In the genomic region with DNA sequence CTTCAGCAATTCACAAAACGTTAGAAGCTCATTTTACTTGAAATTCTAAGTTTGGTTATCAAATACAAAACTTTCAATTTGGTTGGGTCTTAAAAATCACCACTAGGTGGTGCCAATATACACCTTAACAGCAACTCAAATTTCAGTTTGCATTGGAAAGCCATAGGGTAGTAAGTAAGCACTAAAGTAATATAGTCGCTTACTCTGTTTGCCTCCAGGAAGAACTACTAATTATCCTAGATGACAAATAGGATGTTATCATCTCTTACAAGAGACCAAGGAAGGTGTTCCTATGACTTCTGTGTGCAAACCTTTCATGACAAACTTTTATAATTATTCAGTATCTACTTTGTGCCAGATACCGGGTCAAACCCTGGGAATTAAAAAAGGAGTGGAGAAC, we compare ENCODE assay signal across 8 cellular contexts.
A peak's percentile ranks its signal among the peaks of the same experiment; 100 is the strongest.
DNase-seq lines count a peak whose midpoint lies in the region; ATAC-seq and TF ChIP-seq lines count a peak whose summit lies in the region.

No MANE protein-coding gene starts in this region.

- H3K27ac ChIP-seq in Peyer's patch = peak overlapping the region in 3 of 4 donors; percentile 11 to 76 (median 12)

- no peaks in the 10 kb centered on the region for H3K27me3 Mint-ChIP-seq in effector memory CD8-positive, alpha-beta T cell
- H3K27me3 Mint-ChIP-seq in mesothelial cell of epicardium (ENCODE audit: low read depth) = no peaks in the 10 kb centered on the region

- ATAC-seq in effector memory CD8-positive, alpha-beta T cell (replicated peaks) = peak; percentile 49
- no peak for ATAC-seq in HG02852 (IDR thresholded peaks at IDR 0.05; ENCODE audit: unreplicated experiment)
- no peak for ATAC-seq in GM21825 (IDR thresholded peaks at IDR 0.05; ENCODE audit: unreplicated experiment)

- H3K36me3 Mint-ChIP-seq in effector memory CD8-positive, alpha-beta T cell (ENCODE audit: insufficient read depth) = no peaks in the 10 kb centered on the region
- H3K36me3 Mint-ChIP-seq in mesothelial cell of epicardium = peaks cover 2% of the 10 kb centered on the region

- H3K4me1 Mint-ChIP-seq in effector memory CD8-positive, alpha-beta T cell (ENCODE audit: low read depth in 2 of 2) = no peaks in the 10 kb centered on the region
- H3K4me1 Mint-ChIP-seq in mesothelial cell of epicardium = no peaks in the 10 kb centered on the region

- H3K27me3 ChIP-seq in Peyer's patch = no peaks in the 10 kb centered on the region

- H3K4me3 ChIP-seq in LNCaP clone FGC (ENCODE audit: low read depth, low read length) = no peak overlapping the region
- no peak overlapping the region for H3K4me3 ChIP-seq in Peyer's patch

- peak; percentile 53 for DNase-seq in EL
- peak; percentile 45 for DNase-seq in LNCaP clone FGC (ENCODE audit: low read depth)
- DNase-seq in Peyer's patch = no peak
- peak in 1 of 3 experiments; percentile 12 for DNase-seq in effector memory CD8-positive, alpha-beta T cell
- DNase-seq in mesothelial cell of epicardium (ENCODE audit: low spot score in 2 of 2, unreplicated experiment in 2 of 2) = no peak
- DNase-seq in occipital lobe (lab: John Stamatoyannopoulos, UW) = no peak

- H3K4me3 Mint-ChIP-seq in effector memory CD8-positive, alpha-beta T cell = no peak overlapping the region
- no peak overlapping the region for H3K4me3 Mint-ChIP-seq in mesothelial cell of epicardium

- peaks cover 0 to 7% (median 0%) of the 10 kb centered on the region in 4 donors for H3K4me1 ChIP-seq in Peyer's patch

- no peak overlapping the region for H3K27ac Mint-ChIP-seq in effector memory CD8-positive, alpha-beta T cell
- no peak overlapping the region for H3K27ac Mint-ChIP-seq in mesothelial cell of epicardium

- TF ChIP-seq CTCF in LNCaP clone FGC (IDR thresholded peaks at IDR 0.05; ENCODE audit: control insufficient read depth, extremely low read depth, insufficient read depth) = peak; percentile 59
- peak; percentile 73 to 96 (median 92) for TF ChIP-seq CTCF in Peyer's patch (IDR thresholded peaks at IDR 0.05)
- peak; percentile 92 for TF ChIP-seq CTCF in mesothelial cell of epicardium (IDR thresholded peaks at IDR 0.05; ENCODE audit: unreplicated experiment)

- H3K36me3 ChIP-seq in Peyer's patch = no peaks in the 10 kb centered on the region

- no peaks in the 10 kb centered on the region for H3K9me3 Mint-ChIP-seq in effector memory CD8-positive, alpha-beta T cell
- H3K9me3 Mint-ChIP-seq in mesothelial cell of epicardium = peaks cover 3% of the 10 kb centered on the region

- H3K9me3 ChIP-seq in Peyer's patch = no peaks in the 10 kb centered on the region

- TF ChIP-seq POLR2A in Peyer's patch (IDR thresholded peaks at IDR 0.05) = no peak

Comparison
In these comparisons a context has a peak if more than half of its experiments do, and no peak if none do; other contexts are left out.
1. DNase-seq: peak in EL (single experiment) and LNCaP clone FGC (single experiment); none in Peyer's patch (0 of 3), mesothelial cell of epicardium (0 of 2) and occipital lobe (single experiment).
2. Peak in every context shown above with its lines, with median percentiles within 50 percentile points of each other: CTCF ChIP-seq.